Comparison of ENCODE assay signal across 18 cellular contexts in the genomic region with DNA sequence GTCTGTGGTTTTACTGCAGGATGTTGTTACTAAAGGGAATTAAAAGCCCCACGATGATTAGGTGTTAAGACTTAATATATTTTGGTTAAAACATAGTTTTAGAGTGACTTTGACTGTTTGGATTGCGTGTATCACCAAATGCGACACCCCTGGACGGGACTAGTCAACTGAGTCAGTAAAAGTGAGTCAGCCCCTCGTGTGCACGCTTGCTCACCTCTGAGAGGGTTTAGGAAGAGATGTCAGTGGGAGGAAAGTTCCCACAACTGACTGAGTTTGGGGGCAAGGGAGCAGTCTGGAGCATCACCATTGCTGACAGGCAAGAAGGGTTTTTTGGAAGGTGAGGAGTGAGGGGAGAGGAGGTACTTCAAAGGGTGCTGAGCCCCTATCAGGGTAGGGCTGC. TPM values are rescaled to one million over a fixed set of nuclear protein-coding genes. Genes with fewer than 3 reads are reported as not detected.
A peak's percentile ranks its signal among the peaks of the same experiment; 100 is the strongest.
DNase-seq lines count a peak whose midpoint lies in the region; ATAC-seq, FAIRE-seq and TF ChIP-seq lines count a peak whose summit lies in the region.
"Had no signal": no experiment of that assay in that cellular context is flagged by ENCODE, and none has a peak within 500 bp of the region (broad histone marks: within the 10 kb centered on the region; RNA-seq: fewer than 3 reads in every experiment).

No MANE protein-coding gene starts in this region.

- H4K20me1 ChIP-seq in astrocyte (ENCODE audit: insufficient read depth, low read length), result no peaks in the 10 kb centered on the region

- no peak overlapping the region for H3K9ac ChIP-seq in astrocyte (ENCODE audit: low read length)

- ATAC-seq in stimulated activated naive CD8-positive, alpha-beta T cell treated with anti-CD3 and anti-CD28 coated beads, Interleukin-15, amount 100 ng/mL, for 72 hours, result no peak
- no peak for ATAC-seq in activated naive CD8-positive, alpha-beta T cell treated with anti-CD3 and anti-CD28 coated beads, Interleukin-2, amount 50 U/mL, for 24 hours
- ATAC-seq in GM21360 (IDR thresholded peaks at IDR 0.05; ENCODE audit: unreplicated experiment), result no peak
- ATAC-seq: SK-N-SH treated with all-trans-retinoic acid at 6 μM for 48 hours had no signal

- in situ Hi-C loops in Caki2 (cut with HindIII; ENCODE audit: low pct_unique_long_range_greater_than_20kb, low sequenced_read_pairs), result no loop called here

- no peaks in the 10 kb centered on the region for H3K9me3 ChIP-seq in astrocyte (ENCODE audit: insufficient read depth, low read depth, low read length)
- H3K9me3 ChIP-seq: HAP-1, Peyer's patch had no signal

- peak; percentile 66 for DNase-seq in Caki2 (ENCODE audit: low read depth)
- DNase-seq in HFFc6, result peak; percentile 1
- no peak for DNase-seq in astrocyte (ENCODE audit: low read depth)
- DNase-seq in kidney epithelial cell (ENCODE audit: low read depth), result peak; percentile 70
- DNase-seq in NCI-H1092 (lab: John Stamatoyannopoulos, UW), result no peak
- no peak for DNase-seq in stimulated activated naive CD8-positive, alpha-beta T cell treated with anti-CD3 and anti-CD28 coated beads, Interleukin-15, amount 100 ng/mL, for 72 hours
- DNase-seq in activated naive CD8-positive, alpha-beta T cell treated with anti-CD3 and anti-CD28 coated beads, Interleukin-2, amount 50 U/mL, for 24 hours, result no peak
- DNase-seq: CD4-positive, alpha-beta memory T cell; DND-41; NCI-H1092 treated with DMSO at 0.1 percent for 48 hours; NCI-H1694 treated with DMSO at 0.1 percent for 48 hours; NCI-H345; NCI-H69; Peyer's patch; SHP77 had no signal

- H3K4me3 Mint-ChIP-seq in HFFc6 (no peak overlapping the region), astrocyte (ENCODE audit: unreplicated experiment) (no peak overlapping the region)
- H3K4me3 Mint-ChIP-seq in stimulated activated naive CD8-positive, alpha-beta T cell treated with anti-CD3 and anti-CD28 coated beads, Interleukin-15, amount 100 ng/mL, for 72 hours, result no peak overlapping the region
- H3K4me3 Mint-ChIP-seq in activated naive CD8-positive, alpha-beta T cell treated with anti-CD3 and anti-CD28 coated beads, Interleukin-2, amount 50 U/mL, for 24 hours, result no peak overlapping the region
- H3K4me3 Mint-ChIP-seq: CD4-positive, alpha-beta memory T cell had no signal

- H3K27ac Mint-ChIP-seq in HFFc6 (no peak overlapping the region), astrocyte (ENCODE audit: unreplicated experiment) (peak overlapping the region; percentile 14)
- no peak overlapping the region for H3K27ac Mint-ChIP-seq in stimulated activated naive CD8-positive, alpha-beta T cell treated with anti-CD3 and anti-CD28 coated beads, Interleukin-15, amount 100 ng/mL, for 72 hours
- H3K27ac Mint-ChIP-seq in activated naive CD8-positive, alpha-beta T cell treated with anti-CD3 and anti-CD28 coated beads, Interleukin-2, amount 50 U/mL, for 24 hours, result no peak overlapping the region
- H3K27ac Mint-ChIP-seq: CD4-positive, alpha-beta memory T cell had no signal

- H3K4me2 ChIP-seq in astrocyte (ENCODE audit: low read length), result no peak overlapping the region

- H3K4me1 Mint-ChIP-seq in HFFc6 (ENCODE audit: low read depth) (peaks cover 9% of the 10 kb centered on the region), astrocyte (ENCODE audit: low read depth, unreplicated experiment) (peaks cover 6% of the 10 kb centered on the region)
- H3K4me1 Mint-ChIP-seq in stimulated activated naive CD8-positive, alpha-beta T cell treated with anti-CD3 and anti-CD28 coated beads, Interleukin-15, amount 100 ng/mL, for 72 hours, result no peaks in the 10 kb centered on the region
- no peaks in the 10 kb centered on the region for H3K4me1 Mint-ChIP-seq in activated naive CD8-positive, alpha-beta T cell treated with anti-CD3 and anti-CD28 coated beads, Interleukin-2, amount 50 U/mL, for 24 hours
- H3K4me1 Mint-ChIP-seq: CD4-positive, alpha-beta memory T cell had no signal

- H3K27me3 ChIP-seq in astrocyte (ENCODE audit: insufficient read depth, low read length) (peaks cover 20% of the 10 kb centered on the region), kidney epithelial cell (ENCODE audit: control insufficient read depth, insufficient read depth, low read length) (peaks cover 3% of the 10 kb centered on the region)

- no peak overlapping the region for H2AFZ ChIP-seq in astrocyte (ENCODE audit: low read depth, low read length)

- no peaks in the 10 kb centered on the region for H3K79me2 ChIP-seq in astrocyte (ENCODE audit: insufficient read depth, low read length)

- H3K4me1 ChIP-seq in astrocyte (ENCODE audit: insufficient read depth, low read length), result no peaks in the 10 kb centered on the region
- H3K4me1 ChIP-seq: HAP-1, Peyer's patch had no signal

- no peaks in the 10 kb centered on the region for H3K9me3 Mint-ChIP-seq in HFFc6
- no peaks in the 10 kb centered on the region for H3K9me3 Mint-ChIP-seq in astrocyte (ENCODE audit: unreplicated experiment)
- H3K9me3 Mint-ChIP-seq in stimulated activated naive CD8-positive, alpha-beta T cell treated with anti-CD3 and anti-CD28 coated beads, Interleukin-15, amount 100 ng/mL, for 72 hours, result no peaks in the 10 kb centered on the region
- H3K9me3 Mint-ChIP-seq in activated naive CD8-positive, alpha-beta T cell treated with anti-CD3 and anti-CD28 coated beads, Interleukin-2, amount 50 U/mL, for 24 hours, result no peaks in the 10 kb centered on the region

- H3K27me3 Mint-ChIP-seq in HFFc6 (ENCODE audit: insufficient read depth), result peaks cover 5% of the 10 kb centered on the region
- H3K27me3 Mint-ChIP-seq in astrocyte (ENCODE audit: low read depth, unreplicated experiment), result peaks cover 61% of the 10 kb centered on the region
- H3K27me3 Mint-ChIP-seq in stimulated activated naive CD8-positive, alpha-beta T cell treated with anti-CD3 and anti-CD28 coated beads, Interleukin-15, amount 100 ng/mL, for 72 hours, result peaks cover 68% of the 10 kb centered on the region
- peaks cover 67% of the 10 kb centered on the region for H3K27me3 Mint-ChIP-seq in activated naive CD8-positive, alpha-beta T cell treated with anti-CD3 and anti-CD28 coated beads, Interleukin-2, amount 50 U/mL, for 24 hours

- no peaks in the 10 kb centered on the region for H3K36me3 Mint-ChIP-seq in HFFc6 (ENCODE audit: low read depth)
- H3K36me3 Mint-ChIP-seq in astrocyte (ENCODE audit: low read depth, unreplicated experiment), result no peaks in the 10 kb centered on the region
- H3K36me3 Mint-ChIP-seq in activated naive CD8-positive, alpha-beta T cell treated with anti-CD3 and anti-CD28 coated beads, Interleukin-2, amount 50 U/mL, for 24 hours (ENCODE audit: low read depth), result no peaks in the 10 kb centered on the region
- H3K36me3 Mint-ChIP-seq: CD4-positive, alpha-beta memory T cell had no signal

- H3K36me3 ChIP-seq in astrocyte (ENCODE audit: insufficient read depth, low read length), result no peaks in the 10 kb centered on the region
- no peaks in the 10 kb centered on the region for H3K36me3 ChIP-seq in kidney epithelial cell (ENCODE audit: control insufficient read depth, insufficient read depth, low read length)
- H3K36me3 ChIP-seq: HAP-1, Peyer's patch had no signal

- no peak overlapping the region for H3K4me3 ChIP-seq in astrocyte (ENCODE audit: insufficient read depth, low read depth, low read length)
- H3K4me3 ChIP-seq in kidney epithelial cell (ENCODE audit: low read depth, low read length), result no peak overlapping the region
- H3K4me3 ChIP-seq: HAP-1, Peyer's patch had no signal

- TF ChIP-seq CTCF in HFFc6 (IDR thresholded peaks at IDR 0.05) (no peak), astrocyte (IDR thresholded peaks at IDR 0.05; ENCODE audit: insufficient read depth, low read depth, low read length) (no peak), kidney epithelial cell (IDR thresholded peaks at IDR 0.05; ENCODE audit: insufficient read depth, low read length, poor library complexity, severe bottlenecking) (no peak)

- no peak for FAIRE-seq in astrocyte (lab: Jason Lieb, UNC)

- no peak overlapping the region for H3K27ac ChIP-seq in astrocyte (ENCODE audit: low read depth, low read length)
- H3K27ac ChIP-seq: Peyer's patch had no signal

RNA-seq across cellular contexts. Expression of a gene that starts 14.4 kb away (rescaled TPM):
- total RNA-seq in Caki2 (2014; rRNA removed; shearing (Covaris generic); ENCODE audit: low replicate concordance), result not detected in 2 replicates
- total RNA-seq in HFFc6 (2021; fragmentation: NEBNext Ultra II Directional; extraction: Animal tissue kit (Norgen Biotek cat#: 25700)), result not detected
- total RNA-seq in astrocyte (not detected in 2 replicates), kidney epithelial cell (0.25 and 0.34 TPM in 2 replicates)
- total RNA-seq: CD4-positive, alpha-beta memory T cell; Peyer's patch had no signal

Comparison
In these comparisons a context has a peak if more than half of its experiments do, and no peak if none do; other contexts are left out.
1. DNase-seq: peak in Caki2 (single experiment), HFFc6 (single experiment) and kidney epithelial cell (single experiment); none in astrocyte (single experiment), NCI-H1092 (single experiment), stimulated activated naive CD8-positive, alpha-beta T cell treated with anti-CD3 and anti-CD28 coated beads, Interleukin-15, amount 100 ng/mL, for 72 hours (0 of 2) and activated naive CD8-positive, alpha-beta T cell treated with anti-CD3 and anti-CD28 coated beads, Interleukin-2, amount 50 U/mL, for 24 hours (single experiment).